ENCODE assay signal across 11 cellular contexts in the genomic region with DNA sequence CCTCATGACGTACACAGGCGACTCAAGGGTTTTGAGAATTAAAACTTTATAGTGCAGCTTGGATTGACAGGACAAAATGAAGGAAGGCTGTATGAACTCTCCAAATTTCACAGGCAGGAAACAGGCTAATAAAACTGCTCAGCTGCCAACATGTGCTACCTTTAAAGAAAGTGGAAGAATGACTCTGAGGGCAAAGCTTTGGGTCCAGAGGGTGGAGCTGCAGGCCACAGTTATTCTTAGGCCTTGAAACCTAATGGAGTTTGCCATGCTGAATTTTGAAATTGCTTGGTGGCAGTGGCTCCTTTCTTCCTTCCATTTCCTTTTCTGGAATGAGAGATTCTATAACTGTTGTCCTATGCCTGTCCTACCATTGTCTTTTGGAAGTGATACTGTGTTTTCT. TPM values are rescaled to one million over a fixed set of nuclear protein-coding genes. Genes with fewer than 3 reads are reported as not detected.
DNase-seq lines count a peak whose midpoint lies in the region; ATAC-seq, FAIRE-seq and TF ChIP-seq lines count a peak whose summit lies in the region.
"Had no signal": no experiment of that assay in that cellular context is flagged by ENCODE, and none has a peak within 500 bp of the region (broad histone marks: within the 10 kb centered on the region; RNA-seq: fewer than 3 reads in every experiment).

No MANE protein-coding gene starts in this region.

- TF ChIP-seq EP300 in stomach (IDR thresholded peaks at IDR 0.05), result no peak

- no peak overlapping the region for H3K27ac ChIP-seq in RWPE2 (ENCODE audit: poor library complexity, severe bottlenecking)
- peak overlapping the region in 1 of 5 donors; percentile 9 for H3K27ac ChIP-seq in stomach
- peak overlapping the region in 1 of 10 donors; percentile 60 for H3K27ac ChIP-seq in heart right ventricle

- 95 to 100% (median 97%) methylated on average over 2 of the region's 2 CpGs for WGBS in stomach, 5 donors
- WGBS in heart right ventricle, 2 donors, result 96 to 99% methylated on average over 2 of the region's 2 CpGs

- 0 out of 3 replicates have a peak, but pooled peaks have one; percentile 21 for ATAC-seq in RWPE2 (ENCODE audit: low read depth)
- peak; percentile 29 for ATAC-seq in left lobe of liver
- no peak for ATAC-seq in heart right ventricle
- no peak for ATAC-seq in HG02623 (IDR thresholded peaks at IDR 0.05; ENCODE audit: unreplicated experiment)
- ATAC-seq: stimulated activated memory B cell treated with anti-CD40 and anti-IgM and Interleukin-4, amounts not matched to agents 10 μg/mL and 1 μg/mL and 100 μg/mL, for 72 hours had no signal

- TF ChIP-seq POLR2A in stomach (IDR thresholded peaks at IDR 0.05), result no peak

- DNase-seq in ELR (ENCODE audit: low read depth) (peak; percentile 28), HTR-8/SVneo (ENCODE audit: insufficient read length, low spot score) (peak; percentile 9), RWPE2 (ENCODE audit: low spot score) (no peak), left lobe of liver (ENCODE audit: low spot score) (no peak), stomach (no peak), heart right ventricle (no peak), cerebellum (ENCODE audit: low spot score) (no peak)
- DNase-seq: NCI-H446 treated with DMSO at 0.1 percent for 48 hours, retina had no signal

- no peaks in the 10 kb centered on the region for H3K9me3 ChIP-seq in RWPE2 (ENCODE audit: severe bottlenecking)
- no peaks in the 10 kb centered on the region for H3K9me3 ChIP-seq in stomach
- H3K9me3 ChIP-seq in heart right ventricle, result no peaks in the 10 kb centered on the region

- no peak for FAIRE-seq in HTR-8/SVneo (lab: Jason Lieb, UNC)

- no peak overlapping the region for H3K4me3 ChIP-seq in RWPE2 (ENCODE audit: severe bottlenecking)
- no peak overlapping the region for H3K4me3 ChIP-seq in stomach
- no peak overlapping the region for H3K4me3 ChIP-seq in heart right ventricle

- H3K27me3 ChIP-seq in RWPE2 (ENCODE audit: insufficient read depth, poor library complexity, severe bottlenecking) (no peaks in the 10 kb centered on the region), stomach (no peaks in the 10 kb centered on the region), heart right ventricle (no peaks in the 10 kb centered on the region)

- intact Hi-C loops in stomach (cut with DNase I; ENCODE audit: low total_unique reads), result no loop called here
- intact Hi-C loops in heart right ventricle (cut with DNase I), result no loop called here

- TF ChIP-seq CTCF in RWPE2 (IDR thresholded peaks at IDR 0.05; ENCODE audit: poor library complexity, severe bottlenecking) (no peak), stomach (IDR thresholded peaks at IDR 0.05) (no peak), heart right ventricle (IDR thresholded peaks at IDR 0.05) (no peak)

- peaks cover 32% of the 10 kb centered on the region for H3K36me3 ChIP-seq in RWPE2 (ENCODE audit: low read depth)
- H3K36me3 ChIP-seq in stomach, result peaks cover 4 to 34% (median 17%) of the 10 kb centered on the region in 4 donors
- H3K36me3 ChIP-seq in heart right ventricle, result peaks cover 0 to 44% (median 0%) of the 10 kb centered on the region in 9 donors

- H3K4me1 ChIP-seq in RWPE2 (ENCODE audit: insufficient read depth, poor library complexity, severe bottlenecking) (no peaks in the 10 kb centered on the region), stomach (peaks cover 0 to 24% (median 7%) of the 10 kb centered on the region in 4 donors), heart right ventricle (peaks cover 0 to 67% (median 5%) of the 10 kb centered on the region in 9 donors)

RNA-seq across cellular contexts. Expression of gene HAT1, which starts 34.8 kb away (rescaled TPM):
- 8.2 TPM for total RNA-seq in left lobe of liver
- total RNA-seq in stomach, result 10 to 100 TPM in 4 of 5 donors, 1 to 10 TPM in 1; 2.9 to 59.8 (median 21.4) TPM
- 10 to 100 TPM; 20.3 to 37.7 (median 31.8) TPM for polyA plus RNA-seq in stomach
- total RNA-seq in heart right ventricle, result 10 to 100 TPM; 25.0 to 45.5 (median 36.6) TPM
- 10 to 100 TPM in 1 of 2 donors, 1 to 10 TPM in 1; 6.2 to 40.1 TPM for polyA plus RNA-seq in heart right ventricle
- total RNA-seq in cerebellum, result 42.8 TPM

RNA-seq across cellular contexts. Expression of gene METAP1D, which starts 42.7 kb away (rescaled TPM):
- total RNA-seq in left lobe of liver (4.4 TPM), stomach (10 to 100 TPM in 1 of 5 donors, 1 to 10 TPM in 4; 3.5 to 16.2 (median 5.8) TPM), heart right ventricle (1 to 10 TPM; 3.7 to 8.3 (median 6.1) TPM), cerebellum (18.0 TPM)
- polyA plus RNA-seq in stomach (1 to 10 TPM; 2.9 to 5.3 (median 3.5) TPM), heart right ventricle (1 to 10 TPM; 3.4 to 7.8 TPM)

Comparison
In these comparisons a context has a peak if more than half of its experiments do, and no peak if none do; other contexts are left out.
1. DNase-seq: peak in ELR (single experiment) and HTR-8/SVneo (single experiment); none in RWPE2 (single experiment), left lobe of liver (single experiment), stomach (single experiment), heart right ventricle (0 of 2) and cerebellum (single experiment).
2. ATAC-seq: peak in RWPE2 (single experiment) and left lobe of liver (single experiment); none in heart right ventricle (0 of 8) and HG02623 (single experiment).